Comparison of ENCODE assay signal across 8 cellular contexts in the genomic region with DNA sequence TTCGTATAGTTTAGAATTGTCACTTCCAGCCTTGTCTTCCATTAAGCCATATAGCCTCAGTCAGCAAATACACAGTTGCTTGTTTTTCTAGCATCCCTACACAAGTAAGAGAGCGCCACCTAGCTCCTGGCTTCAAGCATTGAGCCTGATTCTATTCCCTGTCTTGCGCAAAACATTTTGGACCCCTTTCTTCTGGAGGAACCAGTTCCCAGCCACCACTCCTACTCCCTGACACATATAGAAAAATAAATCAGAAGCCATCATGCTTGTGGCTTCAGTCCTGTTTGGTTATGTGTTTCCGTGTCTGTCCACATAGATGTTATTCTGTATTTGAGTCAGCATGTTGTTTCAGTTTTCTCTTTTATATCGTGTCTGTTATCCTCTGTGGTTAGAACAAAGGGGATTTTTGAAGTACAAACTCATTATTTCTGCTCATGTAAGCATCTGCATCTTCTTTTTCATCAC. TPM values are rescaled to one million over a fixed set of nuclear protein-coding genes. Genes with fewer than 3 reads are reported as not detected.
DNase-seq lines count a peak whose midpoint lies in the region; ATAC-seq, FAIRE-seq and TF ChIP-seq lines count a peak whose summit lies in the region.

No MANE protein-coding gene starts in this region.

- 39 to 66% methylated on average over 5 of the region's 5 CpGs for WGBS in pancreas, 2 donors

- ATAC-seq in HG03135 (IDR thresholded peaks at IDR 0.05; ENCODE audit: unreplicated experiment) (peak; percentile 96), pancreas (peak in 3 of 4 donors; percentile 73 to 84 (median 76))

- H3K27me3 ChIP-seq in pancreas = no peaks in the 10 kb centered on the region

- peak; percentile 71 for TF ChIP-seq CTCF in fibroblast of mammary gland (conservative IDR thresholded peaks at IDR 0.05; ENCODE audit: control insufficient read depth, insufficient read depth, low read depth, low read length)
- TF ChIP-seq CTCF in pancreas (IDR thresholded peaks at IDR 0.05) = peak in 2 of 4 donors; percentile 32 to 39

- no peak for FAIRE-seq in pancreas (lab: Jason Lieb, UNC)

- H3K4me3 ChIP-seq in fibroblast of mammary gland (ENCODE audit: control insufficient read depth, low read depth, low read length) (no peak overlapping the region), pancreas (no peak overlapping the region)

- DNase-seq in COR-L47 (lab: John Stamatoyannopoulos, UW) (peak; percentile 21), GM19238 (ENCODE audit: insufficient read length, low spot score) (peak; percentile 34), NCI-H69 (lab: John Stamatoyannopoulos, UW) (peak; percentile 60), fibroblast of mammary gland (ENCODE audit: low read depth) (peak; percentile 67), pancreas (peak in 5 of 6 donors; percentile 19 to 61 (median 34)), NCI-H187 treated with DMSO at 0.1 percent for 48 hours (lab: John Stamatoyannopoulos, UW) (no peak)
- DNase-seq in activated CD8-positive, alpha-beta memory T cell treated with anti-CD3 and anti-CD28 coated beads, Interleukin-2, amount 50 U/mL, for 24 hours (ENCODE audit: extremely low read depth) = peak; percentile 5

- intact Hi-C loops in pancreas (cut with DNase I) = loop anchor here in 1 of 3 donors (5.0 kb wide), 1 partner anchor 141 kb away; no protein-coding TSS in a partner anchor

- no peaks in the 10 kb centered on the region for H3K4me1 ChIP-seq in pancreas

- H3K36me3 ChIP-seq in pancreas = no peaks in the 10 kb centered on the region

- no peak overlapping the region for H3K27ac ChIP-seq in pancreas

- H3K9me3 ChIP-seq in pancreas = no peaks in the 10 kb centered on the region

RNA-seq across cellular contexts. Expression of a gene that starts 59.9 kb away (rescaled TPM):
- total RNA-seq in pancreas = 1 to 10 TPM; 1.6 to 7.5 (median 2.6) TPM
- 1 to 10 TPM; 1.3 to 3.9 TPM for polyA plus RNA-seq in pancreas
